3 cellular contexts compared by ENCODE assay signal in genomic region chr6:24599179-24599578, GRCh38.
"Had no signal": no experiment of that assay in that cellular context is flagged by ENCODE, and none has a peak within 500 bp of the region (broad histone marks: within the 10 kb centered on the region; RNA-seq: fewer than 3 reads in every experiment).

No MANE protein-coding gene starts in this region.

- DNase-seq: GDM1, GF-D8 had no signal

- H3K4me3 ChIP-seq: GM12878 had no signal
